In the genomic region with DNA sequence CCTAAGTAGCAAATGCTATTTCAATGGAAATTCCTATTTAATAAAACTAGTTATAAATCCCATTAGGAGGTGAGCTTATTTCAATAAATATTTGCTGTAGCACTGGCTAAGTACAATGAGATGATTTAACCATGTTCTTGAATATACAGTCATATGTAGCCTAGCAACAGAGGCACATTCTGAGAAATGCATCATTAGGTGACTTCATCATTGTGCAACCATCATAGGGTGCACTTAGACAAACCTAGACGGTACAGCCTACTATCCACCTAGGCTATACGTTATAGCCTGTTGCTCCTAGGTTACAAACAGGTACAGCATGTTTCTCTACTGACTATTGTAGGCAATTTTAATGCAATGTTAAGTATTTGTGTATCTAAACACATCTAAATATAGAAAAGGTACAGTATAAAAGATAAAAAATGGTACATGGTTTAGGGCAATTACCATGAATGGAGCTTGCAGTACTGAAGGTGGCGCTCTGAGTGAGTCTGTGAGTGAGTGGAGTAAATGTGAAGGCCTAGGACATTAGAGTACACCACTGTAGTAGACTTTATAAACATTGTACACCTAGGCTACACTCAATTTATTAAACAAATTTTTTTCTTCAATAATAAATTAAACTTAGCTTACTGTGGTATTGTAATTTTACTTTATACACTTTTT, we compare ENCODE assay signal across 1 cellular context.
TF ChIP-seq lines count a peak whose summit lies in the region.

No MANE protein-coding gene starts in this region.

TF ChIP-seq in WTC11, 78 proteins besides CTCF, POLR2A, EP300 and RAD21:
- TF ChIP-seq RORB (CRISPR knock-in tag; IDR thresholded peaks at IDR 0.05) (no peak), CREB1 (CRISPR knock-in tag; IDR thresholded peaks at IDR 0.05) (no peak), ATF1 (CRISPR knock-in tag; IDR thresholded peaks at IDR 0.05) (no peak), ESRRA (CRISPR knock-in tag; IDR thresholded peaks at IDR 0.05; ENCODE audit: borderline replicate concordance) (no peak), FOXK1 (CRISPR knock-in tag; IDR thresholded peaks at IDR 0.05) (no peak), GABPB1 (CRISPR knock-in tag; IDR thresholded peaks at IDR 0.05) (no peak), ZNF121 (CRISPR knock-in tag; IDR thresholded peaks at IDR 0.05) (no peak)
